Comparison of ENCODE assay signal across 9 cellular contexts in the genomic region with DNA sequence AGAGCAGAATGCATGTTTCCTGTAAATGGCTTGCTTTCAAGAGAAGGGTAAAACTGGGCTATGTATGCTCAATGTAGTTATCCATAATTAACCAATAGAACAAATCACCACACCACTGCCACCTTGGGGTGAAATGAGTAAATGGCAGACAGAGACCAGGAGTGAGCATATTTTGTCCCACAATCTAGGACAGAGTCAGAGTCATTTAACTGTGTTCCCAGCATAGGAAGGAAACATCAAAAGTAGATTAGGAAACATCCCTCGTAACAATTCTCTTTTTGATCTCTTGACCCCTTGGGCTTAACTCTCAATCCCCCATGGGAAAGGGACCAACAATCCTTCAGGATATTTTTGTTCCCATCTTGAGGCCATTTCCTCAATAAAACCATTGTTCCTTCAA.
DNase-seq lines count a peak whose midpoint lies in the region; ATAC-seq and TF ChIP-seq lines count a peak whose summit lies in the region.
"Had no signal": no experiment of that assay in that cellular context is flagged by ENCODE, and none has a peak within 500 bp of the region (broad histone marks: within the 10 kb centered on the region; RNA-seq: fewer than 3 reads in every experiment).

No MANE protein-coding gene starts in this region.

- H3K4me3 Mint-ChIP-seq in activated CD4-positive, alpha-beta T cell treated with anti-CD3 and anti-CD28 coated beads, Interleukin-2, amount 10 ng/mL, durations not matched to agents 7 days and 5 days, result no peak overlapping the region
- H3K4me3 Mint-ChIP-seq in osteocyte (ENCODE audit: unreplicated experiment), result no peak overlapping the region
- H3K4me3 Mint-ChIP-seq: IgD-negative memory B cell had no signal

- CTCF ChIA-PET in activated CD4-positive, alpha-beta T cell treated with anti-CD3 and anti-CD28 coated beads, Interleukin-2, amount 10 ng/mL, durations not matched to agents 7 days and 5 days (lab: Charles Lee), result no interaction called here

- H3K27ac Mint-ChIP-seq in activated CD4-positive, alpha-beta T cell treated with anti-CD3 and anti-CD28 coated beads, Interleukin-2, amount 10 ng/mL, durations not matched to agents 7 days and 5 days, result no peak overlapping the region
- H3K27ac Mint-ChIP-seq in osteocyte (ENCODE audit: unreplicated experiment), result no peak overlapping the region
- H3K27ac Mint-ChIP-seq: IgD-negative memory B cell had no signal

- ATAC-seq in GM18498 (IDR thresholded peaks at IDR 0.05; ENCODE audit: unreplicated experiment), result peak; percentile 90
- ATAC-seq in HG02938 (IDR thresholded peaks at IDR 0.05; ENCODE audit: unreplicated experiment), result peak; percentile 89

- H3K36me3 Mint-ChIP-seq in activated CD4-positive, alpha-beta T cell treated with anti-CD3 and anti-CD28 coated beads, Interleukin-2, amount 10 ng/mL, durations not matched to agents 7 days and 5 days (ENCODE audit: low read depth), result no peaks in the 10 kb centered on the region
- H3K36me3 Mint-ChIP-seq in osteocyte (ENCODE audit: unreplicated experiment), result peaks cover 6% of the 10 kb centered on the region
- H3K36me3 Mint-ChIP-seq: IgD-negative memory B cell had no signal

- H3K9me3 Mint-ChIP-seq in activated CD4-positive, alpha-beta T cell treated with anti-CD3 and anti-CD28 coated beads, Interleukin-2, amount 10 ng/mL, durations not matched to agents 7 days and 5 days, result no peaks in the 10 kb centered on the region
- H3K9me3 Mint-ChIP-seq in osteocyte (ENCODE audit: unreplicated experiment), result peaks cover 10% of the 10 kb centered on the region

- DNase-seq in AG09319 (ENCODE audit: extremely low read depth, low read depth) (no peak), NCI-H146 treated with DMSO at 0.1 percent for 48 hours (lab: John Stamatoyannopoulos, UW; ENCODE audit: unreplicated experiment) (peak; percentile 88), fibroblast of the conjunctiva (ENCODE audit: low read depth) (peak; percentile 6), osteocyte (ENCODE audit: extremely low spot score, unreplicated experiment) (no peak), T-helper 9 cell (no peak)
- peak; percentile 40 for DNase-seq in activated CD4-positive, alpha-beta T cell treated with anti-CD3 and anti-CD28 coated beads, Interleukin-2, amount 10 ng/mL, durations not matched to agents 7 days and 5 days

- H3K4me1 Mint-ChIP-seq in activated CD4-positive, alpha-beta T cell treated with anti-CD3 and anti-CD28 coated beads, Interleukin-2, amount 10 ng/mL, durations not matched to agents 7 days and 5 days, result no peaks in the 10 kb centered on the region
- H3K4me1 Mint-ChIP-seq in osteocyte (ENCODE audit: unreplicated experiment), result peaks cover 6% of the 10 kb centered on the region
- H3K4me1 Mint-ChIP-seq: IgD-negative memory B cell had no signal

- peak; percentile 64 for TF ChIP-seq CTCF in AG09319 (IDR thresholded peaks at IDR 0.05; ENCODE audit: low read depth, low read length)
- TF ChIP-seq CTCF in osteocyte (IDR thresholded peaks at IDR 0.05), result peak; percentile 51

- H3K27me3 Mint-ChIP-seq in activated CD4-positive, alpha-beta T cell treated with anti-CD3 and anti-CD28 coated beads, Interleukin-2, amount 10 ng/mL, durations not matched to agents 7 days and 5 days, result peaks cover 10% of the 10 kb centered on the region
- no peaks in the 10 kb centered on the region for H3K27me3 Mint-ChIP-seq in osteocyte (ENCODE audit: unreplicated experiment)
- H3K27me3 Mint-ChIP-seq: IgD-negative memory B cell had no signal

- POLR2A ChIA-PET in activated CD4-positive, alpha-beta T cell treated with anti-CD3 and anti-CD28 coated beads, Interleukin-2, amount 10 ng/mL, durations not matched to agents 7 days and 5 days (lab: Charles Lee), result no interaction called here

Comparison
In these comparisons a context has a peak if more than half of its experiments do, and no peak if none do; other contexts are left out.
1. DNase-seq: peak in NCI-H146 treated with DMSO at 0.1 percent for 48 hours (single experiment), activated CD4-positive, alpha-beta T cell treated with anti-CD3 and anti-CD28 coated beads, Interleukin-2, amount 10 ng/mL, durations not matched to agents 7 days and 5 days (single experiment) and fibroblast of the conjunctiva (single experiment); none in AG09319 (single experiment), osteocyte (single experiment) and T-helper 9 cell (single experiment).